In genomic region chr13:75145926-75146325, GRCh38 we compare ENCODE assay signal across 15 cellular contexts.
DNase-seq lines count a peak whose midpoint lies in the region; TF ChIP-seq lines count a peak whose summit lies in the region.
"Had no signal": no experiment of that assay in that cellular context is flagged by ENCODE, and none has a peak within 500 bp of the region (broad histone marks: within the 10 kb centered on the region; RNA-seq: fewer than 3 reads in every experiment).

No MANE protein-coding gene starts in this region.

- no peak overlapping the region for H3K4me3 Mint-ChIP-seq in osteocyte (ENCODE audit: unreplicated experiment)
- H3K4me3 Mint-ChIP-seq: CD4-positive, CD25-positive, alpha-beta regulatory T cell had no signal

- no peak overlapping the region for H3K4me3 ChIP-seq in adipocyte (ENCODE audit: low read length)
- no peak overlapping the region for H3K4me3 ChIP-seq in fibroblast of mammary gland (ENCODE audit: control insufficient read depth, low read depth, low read length)
- H3K4me3 ChIP-seq: A549 had no signal

- H3K27ac Mint-ChIP-seq in osteocyte (ENCODE audit: unreplicated experiment): peak overlapping the region; percentile 68

- no peaks in the 10 kb centered on the region for H3K36me3 Mint-ChIP-seq in osteocyte (ENCODE audit: unreplicated experiment)
- H3K36me3 Mint-ChIP-seq: CD4-positive, CD25-positive, alpha-beta regulatory T cell had no signal

- H3K9ac ChIP-seq in adipocyte (ENCODE audit: low read length): no peak overlapping the region

- peak; percentile 48 for DNase-seq in EH (ENCODE audit: low read depth)
- peak; percentile 88 for DNase-seq in adipocyte (ENCODE audit: low read depth)
- peak; percentile 82 for DNase-seq in fibroblast of mammary gland (ENCODE audit: low read depth)
- no peak for DNase-seq in osteocyte (ENCODE audit: extremely low spot score, unreplicated experiment)
- DNase-seq in iPS-NIHi11 (ENCODE audit: low spot score): no peak
- no peak for DNase-seq in NCI-H1048 (lab: John Stamatoyannopoulos, UW)
- no peak for DNase-seq in D341Med (ENCODE audit: low spot score)
- DNase-seq: Calu3; CD4-positive, CD25-positive, alpha-beta regulatory T cell; KG1; NCI-H1105; NCI-H187 treated with DMSO at 0.1 percent for 48 hours; NCI-H774; Right ventricle myocardium superior had no signal

- no peaks in the 10 kb centered on the region for H3K27me3 ChIP-seq in adipocyte (replicated peaks; ENCODE audit: control insufficient read depth, insufficient read depth, low read length)

- H3K36me3 ChIP-seq in adipocyte (ENCODE audit: control insufficient read depth, insufficient read depth, low read length, severe bottlenecking): no peaks in the 10 kb centered on the region

- no peaks in the 10 kb centered on the region for H3K27me3 Mint-ChIP-seq in osteocyte (ENCODE audit: unreplicated experiment)

- TF ChIP-seq CTCF in fibroblast of mammary gland (conservative IDR thresholded peaks at IDR 0.05; ENCODE audit: control insufficient read depth, insufficient read depth, low read depth, low read length) (no peak), osteocyte (IDR thresholded peaks at IDR 0.05) (no peak)

- H3K9me3 ChIP-seq in adipocyte (ENCODE audit: control insufficient read depth, low read length): no peaks in the 10 kb centered on the region
- H3K9me3 ChIP-seq: A549 had no signal

- peaks cover 38% of the 10 kb centered on the region for H3K4me1 Mint-ChIP-seq in osteocyte (ENCODE audit: unreplicated experiment)
- H3K4me1 Mint-ChIP-seq: CD4-positive, CD25-positive, alpha-beta regulatory T cell had no signal

- H3K4me1 ChIP-seq in adipocyte (ENCODE audit: control insufficient read depth, insufficient read depth, low read length): peaks cover 3% of the 10 kb centered on the region
- H3K4me1 ChIP-seq: A549 had no signal

- H3K9me3 Mint-ChIP-seq in osteocyte (ENCODE audit: unreplicated experiment): no peaks in the 10 kb centered on the region

Comparison
In these comparisons a context has a peak if more than half of its experiments do, and no peak if none do; other contexts are left out.
1. DNase-seq: peak in EH (single experiment), adipocyte (single experiment) and fibroblast of mammary gland (single experiment); none in osteocyte (single experiment), iPS-NIHi11 (single experiment), NCI-H1048 (single experiment) and D341Med (single experiment).